ENCODE assay signal across 7 cellular contexts in genomic region chr1:235783148-235783776, GRCh38.
A peak's percentile ranks its signal among the peaks of the same experiment; 100 is the strongest.
DNase-seq lines count a peak whose midpoint lies in the region; ATAC-seq and TF ChIP-seq lines count a peak whose summit lies in the region.

No MANE protein-coding gene starts in this region.

- DNase-seq in G401 (ENCODE audit: low spot score), result peak; percentile 51
- peak; percentile 42 for DNase-seq in NCI-H146 (lab: John Stamatoyannopoulos, UW)
- DNase-seq in amniotic epithelial cell (ENCODE audit: low read depth), result peak; percentile 56
- no peak for DNase-seq in MV-4-11 (lab: John Stamatoyannopoulos, UW)

- TF ChIP-seq RAD21 in liver (IDR thresholded peaks at IDR 0.05), result peak; percentile 73 to 74

- no peaks in the 10 kb centered on the region for H3K27me3 ChIP-seq in liver (ENCODE audit: control insufficient read depth in 4 of 4, insufficient read depth in 4 of 4, low read length in 3 of 4)

- 33% methylated on average over 8 of the region's 8 CpGs for WGBS in liver

- H3K4me1 ChIP-seq in liver (ENCODE audit: control insufficient read depth in 4 of 4, insufficient read depth in 4 of 4, low read length in 3 of 4), result no peaks in the 10 kb centered on the region

- H3K27ac ChIP-seq in liver (ENCODE audit: low read depth in 1 of 2, low read length in 2 of 2), result no peak overlapping the region

- no peaks in the 10 kb centered on the region for H3K9me3 ChIP-seq in liver (ENCODE audit: control insufficient read depth in 4 of 4, low read length in 3 of 4)

- in situ Hi-C loops in G401 (cut with HindIII; ENCODE audit: low sequenced_read_pairs), result no loop called here

- ATAC-seq in GM19397 (IDR thresholded peaks at IDR 0.05; ENCODE audit: unreplicated experiment) (no peak), GM18909 (IDR thresholded peaks at IDR 0.05; ENCODE audit: poor library complexity, unreplicated experiment) (no peak)

- peaks cover 0 to 3% (median under 1%) of the 10 kb centered on the region in 4 donors for H3K36me3 ChIP-seq in liver (ENCODE audit: control insufficient read depth in 4 of 4, insufficient read depth in 3 of 4, low read depth in 1 of 4, low read length in 3 of 4)

- H3K9ac ChIP-seq in liver (ENCODE audit: low read depth in 1 of 2, low read length in 2 of 2), result no peak overlapping the region

- no peak overlapping the region for H3K4me3 ChIP-seq in liver (ENCODE audit: low read depth in 1 of 3, low read length in 3 of 3)

- TF ChIP-seq CTCF in liver (IDR thresholded peaks at IDR 0.05; ENCODE audit: low read depth, low read length, missing input control), result peak; percentile 20

TF ChIP-seq in liver, 16 proteins besides CTCF, POLR2A, EP300 and RAD21:
- TF ChIP-seq SP1 (IDR thresholded peaks at IDR 0.05) (no peak), NR2F2 (IDR thresholded peaks at IDR 0.05) (no peak), JUND (IDR thresholded peaks at IDR 0.05) (no peak), YY1 (IDR thresholded peaks at IDR 0.05) (no peak), HNF4A (conservative IDR thresholded peaks at IDR 0.05) (no peak), EGR1 (IDR thresholded peaks at IDR 0.05; ENCODE audit: low read depth in 2 of 2) (no peak), GABPA (IDR thresholded peaks at IDR 0.05 in 1 of 2, conservative IDR thresholded peaks at IDR 0.05 in 1 of 2) (no peak), HNF4G (IDR thresholded peaks at IDR 0.05) (no peak), ATF3 (IDR thresholded peaks at IDR 0.05) (no peak), FOXA1 (IDR thresholded peaks at IDR 0.05) (no peak), FOXA2 (IDR thresholded peaks at IDR 0.05) (no peak)
- TF ChIP-seq, protein P1, sequence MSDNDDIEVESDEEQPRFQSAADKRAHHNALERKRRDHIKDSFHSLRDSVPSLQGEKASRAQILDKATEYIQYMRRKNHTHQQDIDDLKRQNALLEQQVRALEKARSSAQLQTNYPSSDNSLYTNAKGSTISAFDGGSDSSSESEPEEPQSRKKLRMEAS (IDR thresholded peaks at IDR 0.05), result no peak
- TF ChIP-seq, protein P2, sequence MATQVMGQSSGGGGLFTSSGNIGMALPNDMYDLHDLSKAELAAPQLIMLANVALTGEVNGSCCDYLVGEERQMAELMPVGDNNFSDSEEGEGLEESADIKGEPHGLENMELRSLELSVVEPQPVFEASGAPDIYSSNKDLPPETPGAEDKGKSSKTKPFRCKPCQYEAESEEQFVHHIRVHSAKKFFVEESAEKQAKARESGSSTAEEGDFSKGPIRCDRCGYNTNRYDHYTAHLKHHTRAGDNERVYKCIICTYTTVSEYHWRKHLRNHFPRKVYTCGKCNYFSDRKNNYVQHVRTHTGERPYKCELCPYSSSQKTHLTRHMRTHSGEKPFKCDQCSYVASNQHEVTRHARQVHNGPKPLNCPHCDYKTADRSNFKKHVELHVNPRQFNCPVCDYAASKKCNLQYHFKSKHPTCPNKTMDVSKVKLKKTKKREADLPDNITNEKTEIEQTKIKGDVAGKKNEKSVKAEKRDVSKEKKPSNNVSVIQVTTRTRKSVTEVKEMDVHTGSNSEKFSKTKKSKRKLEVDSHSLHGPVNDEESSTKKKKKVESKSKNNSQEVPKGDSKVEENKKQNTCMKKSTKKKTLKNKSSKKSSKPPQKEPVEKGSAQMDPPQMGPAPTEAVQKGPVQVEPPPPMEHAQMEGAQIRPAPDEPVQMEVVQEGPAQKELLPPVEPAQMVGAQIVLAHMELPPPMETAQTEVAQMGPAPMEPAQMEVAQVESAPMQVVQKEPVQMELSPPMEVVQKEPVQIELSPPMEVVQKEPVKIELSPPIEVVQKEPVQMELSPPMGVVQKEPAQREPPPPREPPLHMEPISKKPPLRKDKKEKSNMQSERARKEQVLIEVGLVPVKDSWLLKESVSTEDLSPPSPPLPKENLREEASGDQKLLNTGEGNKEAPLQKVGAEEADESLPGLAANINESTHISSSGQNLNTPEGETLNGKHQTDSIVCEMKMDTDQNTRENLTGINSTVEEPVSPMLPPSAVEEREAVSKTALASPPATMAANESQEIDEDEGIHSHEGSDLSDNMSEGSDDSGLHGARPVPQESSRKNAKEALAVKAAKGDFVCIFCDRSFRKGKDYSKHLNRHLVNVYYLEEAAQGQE (IDR thresholded peaks at IDR 0.05), result no peak
- TF ChIP-seq, protein P3, sequence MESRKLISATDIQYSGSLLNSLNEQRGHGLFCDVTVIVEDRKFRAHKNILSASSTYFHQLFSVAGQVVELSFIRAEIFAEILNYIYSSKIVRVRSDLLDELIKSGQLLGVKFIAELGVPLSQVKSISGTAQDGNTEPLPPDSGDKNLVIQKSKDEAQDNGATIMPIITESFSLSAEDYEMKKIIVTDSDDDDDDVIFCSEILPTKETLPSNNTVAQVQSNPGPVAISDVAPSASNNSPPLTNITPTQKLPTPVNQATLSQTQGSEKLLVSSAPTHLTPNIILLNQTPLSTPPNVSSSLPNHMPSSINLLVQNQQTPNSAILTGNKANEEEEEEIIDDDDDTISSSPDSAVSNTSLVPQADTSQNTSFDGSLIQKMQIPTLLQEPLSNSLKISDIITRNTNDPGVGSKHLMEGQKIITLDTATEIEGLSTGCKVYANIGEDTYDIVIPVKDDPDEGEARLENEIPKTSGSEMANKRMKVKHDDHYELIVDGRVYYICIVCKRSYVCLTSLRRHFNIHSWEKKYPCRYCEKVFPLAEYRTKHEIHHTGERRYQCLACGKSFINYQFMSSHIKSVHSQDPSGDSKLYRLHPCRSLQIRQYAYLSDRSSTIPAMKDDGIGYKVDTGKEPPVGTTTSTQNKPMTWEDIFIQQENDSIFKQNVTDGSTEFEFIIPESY (IDR thresholded peaks at IDR 0.05), result no peak
